Comparison of ENCODE assay signal across 8 cellular contexts in genomic region chr12:53299454-53300180, GRCh38. TPM values are rescaled to one million over a fixed set of nuclear protein-coding genes. Genes with fewer than 3 reads are reported as not detected.
DNase-seq lines count a peak whose midpoint lies in the region; TF ChIP-seq lines count a peak whose summit lies in the region.

A gene with protein sequence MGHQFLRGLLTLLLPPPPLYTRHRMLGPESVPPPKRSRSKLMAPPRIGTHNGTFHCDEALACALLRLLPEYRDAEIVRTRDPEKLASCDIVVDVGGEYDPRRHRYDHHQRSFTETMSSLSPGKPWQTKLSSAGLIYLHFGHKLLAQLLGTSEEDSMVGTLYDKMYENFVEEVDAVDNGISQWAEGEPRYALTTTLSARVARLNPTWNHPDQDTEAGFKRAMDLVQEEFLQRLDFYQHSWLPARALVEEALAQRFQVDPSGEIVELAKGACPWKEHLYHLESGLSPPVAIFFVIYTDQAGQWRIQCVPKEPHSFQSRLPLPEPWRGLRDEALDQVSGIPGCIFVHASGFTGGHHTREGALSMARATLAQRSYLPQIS (plus strand): TSS chr12:53299695. CDS start chr12:53299738, 43 bp downstream.

- no peak within 1 kb of the TSS for H2BK15ac ChIP-seq in H9 (ENCODE audit: low read depth, low read length)

- WGBS in H9 (ENCODE audit: extremely low coverage, insufficient read length, low lambda C conversion rate): no CpG with 5 or more reads among the region's 51 CpGs

- peaks cover 12% of the 10 kb centered on the region for H3K23me2 ChIP-seq in H9 (ENCODE audit: insufficient read length, low read depth, low read length, poor library complexity, severe bottlenecking)

- peaks cover 17 to 25% of the 10 kb centered on the region in 2 experiments for H3K4me1 Mint-ChIP-seq in H9
- peaks cover 73% of the 10 kb centered on the region for H3K4me1 Mint-ChIP-seq in activated naive CD4-positive, alpha-beta T cell treated with anti-CD3 and anti-CD28 coated beads, Interleukin-2, amount 10 ng/mL, durations not matched to agents 7 days and 5 days

- peaks cover 17 to 65% (median 50%) of the 10 kb centered on the region in 3 experiments; a peak in 6 of 7 replicates for H3K36me3 Mint-ChIP-seq in H9 (ENCODE audit: insufficient read depth in 1 of 3, low read depth in 3 of 3)
- H3K36me3 Mint-ChIP-seq in activated naive CD4-positive, alpha-beta T cell treated with anti-CD3 and anti-CD28 coated beads, Interleukin-2, amount 10 ng/mL, durations not matched to agents 7 days and 5 days: peaks cover 45% of the 10 kb centered on the region

- peak within 1 kb of the TSS; percentile 89 to 94 (median 93); a peak in 6 of 7 replicates for H3K27ac Mint-ChIP-seq in H9
- peak within 1 kb of the TSS; percentile 78 for H3K27ac Mint-ChIP-seq in activated naive CD4-positive, alpha-beta T cell treated with anti-CD3 and anti-CD28 coated beads, Interleukin-2, amount 10 ng/mL, durations not matched to agents 7 days and 5 days

- no peaks in the 10 kb centered on the region for H3K9me3 ChIP-seq in H9 (ENCODE audit: control insufficient read depth, low read depth, low read length)

- no peaks in the 10 kb centered on the region for H3K4me1 ChIP-seq in H9 (ENCODE audit: insufficient read depth, low read length)

- peaks cover 1% of the 10 kb centered on the region; the same call in 1 of the 2 replicates for H3K27me3 Mint-ChIP-seq in H9 (ENCODE audit: low read depth)
- H3K27me3 Mint-ChIP-seq in activated naive CD4-positive, alpha-beta T cell treated with anti-CD3 and anti-CD28 coated beads, Interleukin-2, amount 10 ng/mL, durations not matched to agents 7 days and 5 days: no peaks in the 10 kb centered on the region

- no peak within 1 kb of the TSS for H2BK120ac ChIP-seq in H9 (ENCODE audit: low read depth, low read length, poor library complexity, severe bottlenecking)

- no peak within 1 kb of the TSS for H4K8ac ChIP-seq in H9 (replicated peaks; ENCODE audit: insufficient read length, low read depth, low read length)

- CTCF ChIA-PET in activated naive CD4-positive, alpha-beta T cell treated with anti-CD3 and anti-CD28 coated beads, Interleukin-2, amount 10 ng/mL, durations not matched to agents 7 days and 5 days (lab: Charles Lee): interaction anchor here (1.0 to 2.5 kb wide), 6 partner anchors 22 to 140 kb away, joined by 3 to 21 read pairs (median 6); partner anchors contain the start of gene AAAS

- no peak within 1 kb of the TSS for H2BK20ac ChIP-seq in H9 (ENCODE audit: low read depth, low read length, poor library complexity, severe bottlenecking)

- H3K4me3 Mint-ChIP-seq in H9: peak within 1 kb of the TSS; percentile 92 to 99
- H3K4me3 Mint-ChIP-seq in activated naive CD4-positive, alpha-beta T cell treated with anti-CD3 and anti-CD28 coated beads, Interleukin-2, amount 10 ng/mL, durations not matched to agents 7 days and 5 days: peak within 1 kb of the TSS; percentile 91

- H2AFZ ChIP-seq in H9 (ENCODE audit: low read length): no peak within 1 kb of the TSS

- peak within 1 kb of the TSS; percentile 64 for H3K18ac ChIP-seq in H9 (ENCODE audit: insufficient read length, low read depth, low read length)

- no peak within 1 kb of the TSS for H2BK5ac ChIP-seq in H9 (ENCODE audit: insufficient read length, low read length)

- H3K4ac ChIP-seq in H9 (ENCODE audit: low read depth, low read length): no peak within 1 kb of the TSS

- H3K14ac ChIP-seq in H9 (ENCODE audit: insufficient read depth, low read length): 0 out of 2 replicates have a peak within 1 kb of the TSS, but pooled peaks have one; percentile 58

- peak within 1 kb of the TSS; percentile 73 for H3K9ac ChIP-seq in H9 (ENCODE audit: extremely low read depth, insufficient read length, low read length)

- H3K79me2 ChIP-seq in H9 (ENCODE audit: insufficient read depth, low read length): peaks cover 5% of the 10 kb centered on the region; the same call in 1 of the 2 replicates

- H3K9me3 Mint-ChIP-seq in H9: no peaks in the 10 kb centered on the region; a peak in 1 of 5 replicates
- no peaks in the 10 kb centered on the region for H3K9me3 Mint-ChIP-seq in activated naive CD4-positive, alpha-beta T cell treated with anti-CD3 and anti-CD28 coated beads, Interleukin-2, amount 10 ng/mL, durations not matched to agents 7 days and 5 days

- H2BK12ac ChIP-seq in H9 (ENCODE audit: insufficient read length, low read depth, low read length): no peak within 1 kb of the TSS

- H2AK5ac ChIP-seq in H9 (ENCODE audit: insufficient read length, low read length): no peak within 1 kb of the TSS

- no peaks in the 10 kb centered on the region for H4K20me1 ChIP-seq in H9 (ENCODE audit: control insufficient read depth, insufficient read depth, insufficient read length)

- peak; percentile 78 for DNase-seq in GDM1 (lab: John Stamatoyannopoulos, UW)
- DNase-seq in H9: peak; percentile 98
- peak; percentile 91 for DNase-seq in MV-4-11 (lab: John Stamatoyannopoulos, UW)
- DNase-seq in SK-N-DZ (ENCODE audit: low spot score): peak; percentile 89
- DNase-seq in activated naive CD4-positive, alpha-beta T cell treated with anti-CD3 and anti-CD28 coated beads, Interleukin-2, amount 10 ng/mL, durations not matched to agents 7 days and 5 days: peak; percentile 94
- peak; percentile 88 for DNase-seq in globus pallidus (ENCODE audit: low spot score)
- DNase-seq in nucleus accumbens (lab: John Stamatoyannopoulos, UW): peak; percentile 35 to 94 (median 84)
- peak; percentile 94 for DNase-seq in superior temporal gyrus (ENCODE audit: extremely low spot score)

- no peak within 1 kb of the TSS for H4K5ac ChIP-seq in H9 (ENCODE audit: insufficient read length, low read depth, low read length)

- no peak within 1 kb of the TSS for H3K56ac ChIP-seq in H9 (ENCODE audit: insufficient read length, low read depth, low read length)

- no peak within 1 kb of the TSS for H3K23ac ChIP-seq in H9 (ENCODE audit: insufficient read length, low read depth, low read length)

- H3K79me1 ChIP-seq in H9 (ENCODE audit: insufficient read depth, low read depth, low read length, poor library complexity, severe bottlenecking): peaks cover 3% of the 10 kb centered on the region

- TF ChIP-seq CTCF in H9 (conservative IDR thresholded peaks at IDR 0.05): peak; percentile 35; the same call in 2 of the 3 replicates

- H3K27ac ChIP-seq in H9 (ENCODE audit: insufficient read length, low read depth, low read length): no peak within 1 kb of the TSS

- no peak within 1 kb of the TSS for H4K91ac ChIP-seq in H9 (ENCODE audit: insufficient read length, low read depth, low read length)

- H3K4me2 ChIP-seq in H9 (ENCODE audit: insufficient read depth, insufficient read length, low read length): peak within 1 kb of the TSS; percentile 83

- no peaks in the 10 kb centered on the region for H3K27me3 ChIP-seq in H9 (ENCODE audit: insufficient read depth, low read length)

- no peak within 1 kb of the TSS for H3T11ph ChIP-seq in H9 (ENCODE audit: low read length)

RNA-seq across cellular contexts. Expression of the gene that starts here (rescaled TPM):
- total RNA-seq in H9 (2021): 89.5 and 91.8 TPM in 2 replicates
- polyA plus RNA-seq in SK-N-DZ (2014; cell fraction: cytosol; rRNA removed): 99.9 and 106 TPM in 2 replicates
- 62.8 and 70.8 TPM in 2 replicates for polyA plus RNA-seq in SK-N-DZ (2014; cell fraction: nucleus; rRNA removed)
